In the genomic region with DNA sequence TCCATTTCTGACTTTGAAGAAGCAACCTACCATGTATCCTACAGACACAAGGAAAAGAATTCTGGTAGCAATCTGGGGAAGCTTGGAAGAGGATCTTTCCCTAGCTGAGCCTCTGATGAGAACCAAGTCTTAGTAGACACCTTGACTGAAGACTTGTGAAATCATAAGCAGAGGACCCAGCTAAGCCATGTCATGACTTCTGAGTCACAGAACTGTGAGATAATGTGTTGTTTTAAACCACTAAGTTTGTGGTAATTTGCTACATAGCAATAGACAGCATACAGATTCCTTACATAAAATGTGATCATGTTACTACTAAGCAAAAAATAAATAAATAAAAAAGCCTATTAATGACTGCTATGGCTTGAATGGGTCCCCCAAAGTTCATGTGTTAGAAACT, we compare ENCODE assay signal across 27 cellular contexts.
A peak's percentile ranks its signal among the peaks of the same experiment; 100 is the strongest.
DNase-seq lines count a peak whose midpoint lies in the region; ATAC-seq and TF ChIP-seq lines count a peak whose summit lies in the region.
"Had no signal": no experiment of that assay in that cellular context is flagged by ENCODE, and none has a peak within 500 bp of the region (broad histone marks: within the 10 kb centered on the region; RNA-seq: fewer than 3 reads in every experiment).

No MANE protein-coding gene starts in this region.

- dilution Hi-C loops in mammary epithelial cell (cut with HindIII; ENCODE audit: low sequenced_read_pairs): no loop called here

- no peaks in the 10 kb centered on the region for H3K9me3 ChIP-seq in mammary epithelial cell (replicated peaks; ENCODE audit: insufficient read depth, low read length)
- H3K9me3 ChIP-seq: ascending aorta, heart left ventricle, right lobe of liver, stomach had no signal

- no peaks in the 10 kb centered on the region for H3K79me2 ChIP-seq in mammary epithelial cell (ENCODE audit: insufficient read depth, low read length)

- H3K36me3 ChIP-seq in mammary epithelial cell (ENCODE audit: insufficient read depth, low read length): no peaks in the 10 kb centered on the region
- H3K36me3 ChIP-seq: ascending aorta, heart left ventricle, right lobe of liver, stomach had no signal

- H3K9ac ChIP-seq in mammary epithelial cell (ENCODE audit: insufficient read depth, low read length): no peak overlapping the region

- no peaks in the 10 kb centered on the region for H4K20me1 ChIP-seq in mammary epithelial cell (ENCODE audit: insufficient read depth, low read length)

- TF ChIP-seq CTCF in AG04449 (IDR thresholded peaks at IDR 0.05; ENCODE audit: insufficient read depth, low read length, missing control alignments): no peak
- no peak for TF ChIP-seq CTCF in mammary epithelial cell (conservative IDR thresholded peaks at IDR 0.05 in 1 of 2, IDR thresholded peaks at IDR 0.05 in 1 of 2; ENCODE audit: extremely low read depth in 1 of 2, insufficient read depth in 1 of 2, low read depth in 1 of 2, low read length in 2 of 2)
- no peak for TF ChIP-seq CTCF in fibroblast of villous mesenchyme (IDR thresholded peaks at IDR 0.05; ENCODE audit: insufficient read depth, low read depth, low read length)

- no peaks in the 10 kb centered on the region for H3K27me3 ChIP-seq in mammary epithelial cell (ENCODE audit: insufficient read depth, low read length)
- H3K27me3 ChIP-seq: ascending aorta, heart left ventricle, right lobe of liver, stomach had no signal

- CTCF ChIA-PET in AG04449 (lab: Yijun Ruan, JAX): no interaction called here
- CTCF ChIA-PET in mammary epithelial cell (lab: Charles Lee; ENCODE audit: low non-redundant PET): no interaction called here

- no TSS peak for BruUV-seq in mammary epithelial cell (replicated peaks; lab: Mats Ljungman, UMichigan)

- in situ Hi-C loops in mammary epithelial cell (cut with MboI; ENCODE audit: low sequenced_read_pairs in 2 of 2): no loop called here

- no peak overlapping the region for H3K4me3 ChIP-seq in AG04449 (ENCODE audit: low read depth, low read length)
- H3K4me3 ChIP-seq in mammary epithelial cell (replicated peaks in 1 of 3; ENCODE audit: insufficient read depth in 1 of 3, low read depth in 2 of 3, low read length in 3 of 3): no peak overlapping the region
- no peak overlapping the region for H3K4me3 ChIP-seq in fibroblast of villous mesenchyme (ENCODE audit: low read depth, low read length)
- H3K4me3 ChIP-seq: ascending aorta, heart left ventricle, right lobe of liver, stomach had no signal

- intact Hi-C loops in mammary epithelial cell (cut with micrococcal nuclease): no loop called here
- intact Hi-C loops in head of caudate nucleus (cut with DNase I): no loop called here

- no peak overlapping the region for H3K27ac ChIP-seq in mammary epithelial cell (ENCODE audit: insufficient read depth, low read depth, low read length)
- H3K27ac ChIP-seq: ascending aorta, heart left ventricle, right lobe of liver, stomach had no signal

- H3K4me2 ChIP-seq in mammary epithelial cell (ENCODE audit: insufficient read depth, low read depth, low read length): no peak overlapping the region

- DNase-seq in AG04449 (ENCODE audit: low read depth, low spot score) (peak; percentile 36), HT1080 (ENCODE audit: low read depth) (peak; percentile 17), mammary epithelial cell (peak; percentile 39), fibroblast of villous mesenchyme (ENCODE audit: low read depth) (peak; percentile 67), head of caudate nucleus (no peak), NCI-H345 (lab: John Stamatoyannopoulos, UW) (no peak)
- DNase-seq: activated CD4-positive, alpha-beta T cell treated with anti-CD3 and anti-CD28 coated beads, Interleukin-2, amount 10 ng/mL, durations not matched to agents 24 days and 14 days; activated effector memory CD4-positive, alpha-beta T cell treated with anti-CD3 and anti-CD28 coated beads, Interleukin-2, amount 50 U/mL, for 16 hours; activated T-cell treated with anti-CD3 and anti-CD28 coated beads, Interleukin-2, amount 50 U/mL, for 24 hours; CD4-positive, alpha-beta T cell; cerebellar nuclear complex; DND-41; heart left ventricle; Kasumi-1; kidney; left ventricle myocardium superior; NCI-H1436 treated with DMSO at 0.1 percent for 48 hours; NCI-H2081 treated with DMSO at 0.1 percent for 48 hours; NCI-H748 treated with DMSO at 0.1 percent for 48 hours; right lobe of liver; stimulated activated CD4-positive, alpha-beta T cell treated with anti-CD3 and anti-CD28 coated beads, Interleukin-12 subunit alpha, Interleukin-12 subunit beta, amount 100 ng/mL, for 4 hours; stimulated activated CD4-positive, alpha-beta T cell treated with anti-CD3 and anti-CD28 coated beads, Interleukin-4, amount 100 ng/mL, for 1 hour; stomach; T1000 had no signal

- H3K4me1 ChIP-seq in mammary epithelial cell (ENCODE audit: insufficient read depth, low read length): no peaks in the 10 kb centered on the region
- H3K4me1 ChIP-seq: ascending aorta, heart left ventricle, right lobe of liver had no signal

- POLR2A ChIA-PET in AG04449 (lab: Yijun Ruan, JAX): no interaction called here

- ATAC-seq in HG02571 (IDR thresholded peaks at IDR 0.05; ENCODE audit: unreplicated experiment): no peak
- no peak for ATAC-seq in HG03135 (IDR thresholded peaks at IDR 0.05; ENCODE audit: unreplicated experiment)
- ATAC-seq: heart left ventricle, left ventricle myocardium superior, right lobe of liver had no signal

- H2AFZ ChIP-seq in mammary epithelial cell (ENCODE audit: low read depth, low read length): no peak overlapping the region

Comparison
In these comparisons a context has a peak if more than half of its experiments do, and no peak if none do; other contexts are left out.
1. DNase-seq: peak in AG04449 (single experiment), HT1080 (single experiment), mammary epithelial cell (single experiment) and fibroblast of villous mesenchyme (single experiment); none in head of caudate nucleus (0 of 42) and NCI-H345 (single experiment).